In the genomic region with DNA sequence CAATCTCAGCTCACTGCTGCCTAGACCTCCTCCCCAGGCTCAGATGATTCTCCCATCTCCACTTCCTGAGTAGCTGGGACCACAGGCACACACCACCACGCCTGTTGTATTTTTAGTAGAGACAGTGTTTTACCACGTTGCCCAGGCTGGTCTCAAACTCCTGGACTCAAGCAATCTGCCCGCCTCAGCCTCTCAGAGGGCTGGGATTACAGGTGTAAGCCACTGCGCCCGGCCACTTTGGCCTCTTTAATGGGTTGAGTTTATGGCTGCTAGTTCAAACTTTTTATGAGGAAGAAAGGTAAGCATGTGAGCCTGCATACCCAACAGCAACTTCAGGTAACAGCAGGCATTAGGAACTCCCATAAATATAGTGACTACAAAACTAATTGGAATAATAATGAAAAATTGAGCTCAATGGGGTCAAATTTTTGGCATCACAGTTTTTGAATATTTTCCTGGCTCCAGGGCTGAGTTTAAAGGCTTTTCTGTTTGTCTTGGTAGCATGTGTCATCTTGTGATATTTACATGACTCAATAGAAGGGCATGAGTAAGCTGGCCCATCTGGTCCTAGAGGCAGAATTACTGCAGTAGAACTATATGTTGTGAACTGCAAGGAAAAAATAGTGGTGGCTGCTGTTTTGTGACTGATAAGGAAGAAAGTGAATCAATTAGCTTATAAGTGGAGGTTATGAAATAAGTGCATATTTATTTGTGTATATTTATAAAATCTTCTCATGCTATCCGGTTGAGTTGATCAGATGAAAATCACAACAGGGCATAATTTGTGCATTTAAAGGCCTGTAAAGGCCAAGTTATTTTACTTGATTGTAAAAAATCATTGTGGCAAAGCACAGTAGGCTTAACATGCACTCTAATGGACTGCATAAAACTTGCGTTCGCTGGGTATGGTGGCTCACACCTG, we compare ENCODE assay signal across 8 cellular contexts. TPM values are rescaled to one million over a fixed set of nuclear protein-coding genes. Genes with fewer than 3 reads are reported as not detected.
A peak's percentile ranks its signal among the peaks of the same experiment; 100 is the strongest.
DNase-seq lines count a peak whose midpoint lies in the region; ATAC-seq and TF ChIP-seq lines count a peak whose summit lies in the region.

No MANE protein-coding gene starts in this region.

- H3K4me3 ChIP-seq in esophagus (ENCODE audit: low read depth in 1 of 2, low read length in 2 of 2) (no peak overlapping the region), stomach (no peak overlapping the region), neuronal stem cell (ENCODE audit: low read length in 2 of 2) (no peak overlapping the region)

- no peak overlapping the region for H3K18ac ChIP-seq in neuronal stem cell (ENCODE audit: low read length)

- H3K27me3 ChIP-seq in esophagus (ENCODE audit: control insufficient read depth in 1 of 2, insufficient read depth in 2 of 2, low read length in 2 of 2) (no peaks in the 10 kb centered on the region), stomach (no peaks in the 10 kb centered on the region), neuronal stem cell (ENCODE audit: control insufficient read depth in 3 of 3, insufficient read depth in 3 of 3, low read depth in 1 of 3, low read length in 3 of 3) (no peaks in the 10 kb centered on the region)

- H4K8ac ChIP-seq in neuronal stem cell (ENCODE audit: low read depth, low read length): no peak overlapping the region

- no peak overlapping the region for H3K4ac ChIP-seq in neuronal stem cell (ENCODE audit: low read length)

- no peak overlapping the region for H3K9ac ChIP-seq in neuronal stem cell (ENCODE audit: low read depth, low read length, poor library complexity)

- H2AFZ ChIP-seq in neuronal stem cell (ENCODE audit: low read length): no peak overlapping the region

- H2AK5ac ChIP-seq in neuronal stem cell (ENCODE audit: low read depth, low read length): no peak overlapping the region

- H4K91ac ChIP-seq in neuronal stem cell (ENCODE audit: low read depth, low read length, poor library complexity): no peak overlapping the region

- H3K9me3 ChIP-seq in esophagus (ENCODE audit: control insufficient read depth in 2 of 2, insufficient read depth in 1 of 2, low read depth in 1 of 2, low read length in 1 of 2): no peaks in the 10 kb centered on the region
- H3K9me3 ChIP-seq in stomach: no peaks in the 10 kb centered on the region
- no peaks in the 10 kb centered on the region for H3K9me3 ChIP-seq in neuronal stem cell (replicated peaks in 1 of 2; ENCODE audit: control insufficient read depth in 2 of 2, insufficient read depth in 1 of 2, low read depth in 1 of 2, low read length in 2 of 2)

- no peak for TF ChIP-seq POLR2A in stomach (IDR thresholded peaks at IDR 0.05)

- intact Hi-C loops in stomach (cut with DNase I; ENCODE audit: low total_unique reads): no loop called here

- DNase-seq in activated CD4-positive, alpha-beta T cell treated with anti-CD3 and anti-CD28 coated beads for 48 hours: peak; percentile 39
- DNase-seq in activated CD4-positive, alpha-beta T cell treated with anti-CD3 and anti-CD28 coated beads, Interleukin-2, amount 50 U/mL, for 48 hours: no peak
- DNase-seq in SK-MEL-5 (ENCODE audit: low read depth, low spot score) (peak; percentile 88), stomach (no peak), neuronal stem cell (ENCODE audit: low spot score) (no peak)

- H3K27ac ChIP-seq in esophagus (ENCODE audit: low read depth in 2 of 2, low read length in 1 of 2) (peak overlapping the region; percentile 10 to 40), stomach (peak overlapping the region; percentile 21 to 86 (median 45)), neuronal stem cell (replicated peaks; ENCODE audit: low read length) (no peak overlapping the region)

- no peak overlapping the region for H3K4me2 ChIP-seq in neuronal stem cell (ENCODE audit: insufficient read depth, low read length, poor library complexity, severe bottlenecking)

- no peak overlapping the region for H2BK15ac ChIP-seq in neuronal stem cell (ENCODE audit: low read length)

- TF ChIP-seq CTCF in stomach (IDR thresholded peaks at IDR 0.05): no peak

- H3K36me3 ChIP-seq in esophagus (ENCODE audit: control insufficient read depth in 2 of 2, insufficient read depth in 2 of 2, low read length in 1 of 2) (peaks cover 0 to 2% of the 10 kb centered on the region in 2 donors), stomach (peaks cover 5 to 41% (median 9%) of the 10 kb centered on the region in 4 donors), neuronal stem cell (replicated peaks in 1 of 2; ENCODE audit: control insufficient read depth in 2 of 2, insufficient read depth in 2 of 2, low read length in 2 of 2) (peaks cover 0 to 13% of the 10 kb centered on the region in 2 donors)

- no peak overlapping the region for H3K23ac ChIP-seq in neuronal stem cell (ENCODE audit: low read depth, low read length, poor library complexity)

- in situ Hi-C loops in SK-MEL-5 (cut with HindIII; ENCODE audit: low pct_unique_long_range_greater_than_20kb, low sequenced_read_pairs): no loop called here

- H2BK12ac ChIP-seq in neuronal stem cell (ENCODE audit: low read length): no peak overlapping the region

- H3K4me1 ChIP-seq in esophagus (ENCODE audit: control insufficient read depth in 2 of 2, insufficient read depth in 2 of 2, low read length in 1 of 2) (peaks cover 0 to 12% of the 10 kb centered on the region in 2 donors), stomach (peaks cover 15 to 35% (median 26%) of the 10 kb centered on the region in 4 donors), neuronal stem cell (ENCODE audit: control insufficient read depth in 2 of 2, insufficient read depth in 1 of 2, low read depth in 1 of 2, low read length in 2 of 2) (no peaks in the 10 kb centered on the region)

- no peak overlapping the region for H2BK120ac ChIP-seq in neuronal stem cell (ENCODE audit: low read depth, low read length)

- no peak overlapping the region for H2BK5ac ChIP-seq in neuronal stem cell (ENCODE audit: low read length)

- no peaks in the 10 kb centered on the region for H3K79me1 ChIP-seq in neuronal stem cell (ENCODE audit: low read depth, low read length)

- no peak overlapping the region for H3K14ac ChIP-seq in neuronal stem cell (ENCODE audit: low read length)

- ATAC-seq in GM19035 (IDR thresholded peaks at IDR 0.05; ENCODE audit: unreplicated experiment) (no peak), HG02884 (IDR thresholded peaks at IDR 0.05; ENCODE audit: unreplicated experiment) (no peak)

- 53 to 63% methylated on average over 8 of the region's 8 CpGs for WGBS in esophagus, 2 donors
- 79 to 84% (median 81%) methylated on average over 8 of the region's 8 CpGs for WGBS in stomach, 5 donors
- WGBS in neuronal stem cell (ENCODE audit: extremely low coverage in 2 of 2, insufficient read length in 2 of 2, insufficient replicate concordance in 1 of 2), 2 donors: no CpG with 5 or more reads among the region's 8 CpGs

- no peak for TF ChIP-seq EP300 in stomach (IDR thresholded peaks at IDR 0.05)

RNA-seq across cellular contexts. Expression of a gene that starts 24.8 kb away (rescaled TPM):
- 27.6 and 38.1 TPM in 2 replicates for total RNA-seq in SK-MEL-5 (2014; rRNA removed; shearing (Covaris generic))
- 28.1 and 29.6 TPM in 2 replicates for polyA plus RNA-seq in SK-MEL-5 (2015; cell fraction: cytosol; rRNA removed)
- 4.8 and 7.0 TPM in 2 replicates for polyA plus RNA-seq in SK-MEL-5 (2015; cell fraction: nucleus; rRNA removed)
- polyA plus RNA-seq in esophagus (1 to 10 TPM; 2.6 to 3.4 TPM), stomach (10 to 100 TPM in 2 of 3 donors, 1 to 10 TPM in 1; 7.6 to 15.3 (median 12.3) TPM)
- 10 to 100 TPM in 1 of 5 donors, 1 to 10 TPM in 3, not detected in 1; 2.2 to 17.8 (median 6.7) TPM for total RNA-seq in stomach
- polyA plus RNA-seq in neuronal stem cell (2013, experiment 1 of 2): 10.8 TPM
- 10.4 TPM for polyA plus RNA-seq in neuronal stem cell (2013, experiment 2 of 2)

Comparison
In these comparisons a context has a peak if more than half of its experiments do, and no peak if none do; other contexts are left out.
1. DNase-seq: peak in activated CD4-positive, alpha-beta T cell treated with anti-CD3 and anti-CD28 coated beads for 48 hours (single experiment) and SK-MEL-5 (single experiment); none in activated CD4-positive, alpha-beta T cell treated with anti-CD3 and anti-CD28 coated beads, Interleukin-2, amount 50 U/mL, for 48 hours (0 of 2), stomach (single experiment) and neuronal stem cell (single experiment).